13 cellular contexts compared by ENCODE assay signal in the genomic region with DNA sequence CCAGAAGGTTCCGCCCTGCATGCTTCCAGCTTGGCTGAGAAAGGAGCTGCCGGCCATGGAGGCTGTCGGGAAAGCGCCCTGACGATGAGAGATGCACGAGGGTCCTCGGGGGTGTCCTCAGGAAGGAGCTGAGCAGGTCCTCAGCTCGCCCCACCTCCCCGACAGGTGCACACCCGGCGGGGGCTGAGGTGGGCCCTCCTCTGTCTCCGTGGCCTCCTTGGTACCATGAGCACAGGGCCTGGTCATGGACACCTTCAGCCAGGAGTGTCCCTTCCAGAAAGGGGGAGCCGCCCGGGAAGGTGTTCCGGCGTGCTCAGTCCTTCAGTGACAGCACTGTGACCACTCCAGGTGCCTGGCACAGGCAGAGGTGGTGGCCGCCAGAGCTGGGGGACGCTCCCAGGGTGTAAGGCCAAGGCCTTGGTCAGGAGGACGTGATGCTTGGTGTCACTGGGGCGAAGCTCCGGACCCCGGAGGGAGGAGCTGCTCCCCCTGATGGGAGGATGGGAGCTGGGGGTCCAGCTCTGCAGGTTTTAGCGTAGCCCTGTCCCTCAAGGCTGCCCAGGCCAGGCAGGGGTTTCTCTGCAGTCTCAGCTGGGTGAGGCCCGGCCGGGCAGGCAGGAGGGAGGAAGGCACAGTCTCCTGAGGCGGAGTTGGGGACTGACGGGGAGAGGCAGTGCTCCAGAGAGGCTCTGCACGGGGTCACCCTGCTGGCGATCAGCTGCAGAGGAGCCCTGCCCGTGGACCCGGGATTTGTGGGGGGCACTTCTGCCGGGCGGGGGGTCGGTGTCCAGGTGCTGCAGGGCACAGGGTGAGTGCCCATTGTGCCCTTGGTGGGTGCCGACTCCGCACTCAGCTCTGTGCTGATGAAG. TPM values are rescaled to one million over a fixed set of nuclear protein-coding genes. Genes with fewer than 3 reads are reported as not detected.
DNase-seq lines count a peak whose midpoint lies in the region; ATAC-seq and TF ChIP-seq lines count a peak whose summit lies in the region.
"Had no signal": no experiment of that assay in that cellular context is flagged by ENCODE, and none has a peak within 500 bp of the region (broad histone marks: within the 10 kb centered on the region; RNA-seq: fewer than 3 reads in every experiment).

No MANE protein-coding gene starts in this region.

- 81% methylated on average over 36 of the region's 36 CpGs for WGBS in urinary bladder

- peak overlapping the region; percentile 32 to 88 for H3K9ac ChIP-seq in mucosa of rectum (ENCODE audit: low read depth in 1 of 2, low read length in 2 of 2)

- no peak overlapping the region for H3K4me3 Mint-ChIP-seq in T-helper 2 cell treated with Interferon-gamma antibody and Interleukin-4, amounts not matched to agents 5 μg/mL and 100 μg/mL, for 36 hours
- H3K4me3 Mint-ChIP-seq: nephron had no signal

- no peaks in the 10 kb centered on the region for H3K36me3 Mint-ChIP-seq in T-helper 2 cell treated with Interferon-gamma antibody and Interleukin-4, amounts not matched to agents 5 μg/mL and 100 μg/mL, for 36 hours (ENCODE audit: low read depth)

- peak overlapping the region; percentile 71 for H3K4me3 ChIP-seq in coronary artery
- peak overlapping the region; percentile 60 to 71 for H3K4me3 ChIP-seq in mucosa of rectum (ENCODE audit: low read length in 2 of 2)
- H3K4me3 ChIP-seq in urinary bladder (ENCODE audit: low read depth, low read length): peak overlapping the region; percentile 59

- no peaks in the 10 kb centered on the region for H3K9me3 ChIP-seq in mucosa of rectum (ENCODE audit: control insufficient read depth in 2 of 2, low read length in 2 of 2)

- H3K4me1 ChIP-seq in mucosa of rectum (ENCODE audit: control insufficient read depth in 2 of 2, insufficient read depth in 2 of 2, low read length in 2 of 2) (peaks cover 16 to 28% of the 10 kb centered on the region in 2 donors), urinary bladder (ENCODE audit: insufficient read depth) (no peaks in the 10 kb centered on the region)

- peaks cover 6% of the 10 kb centered on the region for H3K27me3 Mint-ChIP-seq in T-helper 2 cell treated with Interferon-gamma antibody and Interleukin-4, amounts not matched to agents 5 μg/mL and 100 μg/mL, for 36 hours (ENCODE audit: low read depth)

- no peaks in the 10 kb centered on the region for H3K36me3 ChIP-seq in mucosa of rectum (ENCODE audit: control insufficient read depth in 2 of 2, insufficient read depth in 2 of 2, low read length in 2 of 2)
- H3K36me3 ChIP-seq in urinary bladder (ENCODE audit: insufficient read depth): no peaks in the 10 kb centered on the region

- ATAC-seq in Right ventricle myocardium superior (ENCODE audit: poor library complexity) (no peak), left cardiac atrium (no peak)

- intact Hi-C loops in Right ventricle myocardium superior (cut with DNase I): loop anchor here (10.0 kb wide), 1 partner anchor 315 kb away; no protein-coding TSS in a partner anchor
- intact Hi-C loops in left cardiac atrium (cut with DNase I): loop anchor here in 1 of 2 donors (10.0 kb wide), 1 partner anchor 115 kb away; no protein-coding TSS in a partner anchor

- no peak for TF ChIP-seq CTCF in coronary artery (IDR thresholded peaks at IDR 0.05)

- H3K27ac ChIP-seq in coronary artery: no peak overlapping the region
- peak overlapping the region; percentile 63 to 72 for H3K27ac ChIP-seq in mucosa of rectum (ENCODE audit: low read depth in 2 of 2, low read length in 2 of 2)
- no peak overlapping the region for H3K27ac ChIP-seq in urinary bladder (ENCODE audit: low read depth)

- H3K27ac Mint-ChIP-seq in T-helper 2 cell treated with Interferon-gamma antibody and Interleukin-4, amounts not matched to agents 5 μg/mL and 100 μg/mL, for 36 hours: no peak overlapping the region
- H3K27ac Mint-ChIP-seq: nephron had no signal

- peaks cover 12% of the 10 kb centered on the region for H3K4me1 Mint-ChIP-seq in T-helper 2 cell treated with Interferon-gamma antibody and Interleukin-4, amounts not matched to agents 5 μg/mL and 100 μg/mL, for 36 hours (ENCODE audit: low read depth)
- H3K4me1 Mint-ChIP-seq: nephron had no signal

- DNase-seq in Right ventricle myocardium superior: peak; percentile 39
- DNase-seq in left cardiac atrium: no peak
- no peak for DNase-seq in coronary artery (ENCODE audit: low spot score)
- DNase-seq in T-helper 2 cell treated with Interferon-gamma antibody and Interleukin-4, amounts not matched to agents 5 μg/mL and 100 μg/mL, for 36 hours (ENCODE audit: low spot score): no peak
- DNase-seq in SKM-1 (lab: John Stamatoyannopoulos, UW; ENCODE audit: unreplicated experiment): no peak
- DNase-seq in RKO (ENCODE audit: low spot score): no peak
- DNase-seq: NCI-H1436 treated with DMSO at 0.1 percent for 48 hours; stimulated activated CD4-positive, alpha-beta T cell treated with anti-CD3 and anti-CD28 coated beads, Interleukin-2, amount 100 ng/mL, for 24 hours; stimulated activated naive CD4-positive, alpha-beta T cell; T-helper 2 cell had no signal

- H3K27me3 ChIP-seq in mucosa of rectum (ENCODE audit: control insufficient read depth in 2 of 2, insufficient read depth in 2 of 2, low read length in 2 of 2): no peaks in the 10 kb centered on the region

- H3K9me3 Mint-ChIP-seq in T-helper 2 cell treated with Interferon-gamma antibody and Interleukin-4, amounts not matched to agents 5 μg/mL and 100 μg/mL, for 36 hours: no peaks in the 10 kb centered on the region

RNA-seq across cellular contexts. Expression of a gene that starts 56.6 kb away (rescaled TPM):
- 191 TPM for total RNA-seq in Right ventricle myocardium superior
- total RNA-seq in left cardiac atrium: 100 to 1,000 TPM; 158 to 159 TPM
- total RNA-seq in urinary bladder: 90.4 TPM
- 137 TPM for polyA plus RNA-seq in urinary bladder

Comparison
In these comparisons a context has a peak if more than half of its experiments do, and no peak if none do; other contexts are left out.
1. H3K27ac ChIP-seq: peak in mucosa of rectum (2 of 2); none in coronary artery (0 of 2) and urinary bladder (single experiment).
2. Peak in every context shown above with its lines, with median percentiles within 50 percentile points of each other: H3K4me3 ChIP-seq.